ENCODE assay signal across 24 cellular contexts in genomic region chr20:63007472-63007721, GRCh38. TPM values are rescaled to one million over a fixed set of nuclear protein-coding genes. Genes with fewer than 3 reads are reported as not detected.
A peak's percentile ranks its signal among the peaks of the same experiment; 100 is the strongest.
DNase-seq lines count a peak whose midpoint lies in the region; ATAC-seq and TF ChIP-seq lines count a peak whose summit lies in the region.
"Had no signal": no experiment of that assay in that cellular context is flagged by ENCODE, and none has a peak within 500 bp of the region (broad histone marks: within the 10 kb centered on the region; RNA-seq: fewer than 3 reads in every experiment).

No MANE protein-coding gene starts in this region.

- H3K4me1 Mint-ChIP-seq in activated naive CD4-positive, alpha-beta T cell treated with anti-CD3 and anti-CD28 coated beads, Interleukin-2, amount 10 ng/mL, durations not matched to agents 7 days and 5 days: peaks cover 21% of the 10 kb centered on the region
- peaks cover 12% of the 10 kb centered on the region for H3K4me1 Mint-ChIP-seq in glutamatergic neuron (ENCODE audit: low read depth, unreplicated experiment)
- H3K4me1 Mint-ChIP-seq in stimulated activated naive B cell treated with anti-CD40 and anti-IgM and Interleukin-4, amounts not matched to agents 10 μg/mL and 1 μg/mL and 100 μg/mL, for 72 hours: peaks cover 26 to 54% of the 10 kb centered on the region in 2 donors
- peaks cover 32% of the 10 kb centered on the region for H3K4me1 Mint-ChIP-seq in activated CD8-positive, alpha-beta T cell treated with anti-CD3 and anti-CD28 coated beads for 36 hours (ENCODE audit: low read depth)

- H3K36me3 Mint-ChIP-seq in activated naive CD4-positive, alpha-beta T cell treated with anti-CD3 and anti-CD28 coated beads, Interleukin-2, amount 10 ng/mL, durations not matched to agents 7 days and 5 days: peaks cover 4% of the 10 kb centered on the region
- H3K36me3 Mint-ChIP-seq in glutamatergic neuron (ENCODE audit: unreplicated experiment): no peaks in the 10 kb centered on the region
- no peaks in the 10 kb centered on the region for H3K36me3 Mint-ChIP-seq in stimulated activated naive B cell treated with anti-CD40 and anti-IgM and Interleukin-4, amounts not matched to agents 10 μg/mL and 1 μg/mL and 100 μg/mL, for 72 hours
- no peaks in the 10 kb centered on the region for H3K36me3 Mint-ChIP-seq in activated CD8-positive, alpha-beta T cell treated with anti-CD3 and anti-CD28 coated beads for 36 hours (ENCODE audit: low read depth)

- peaks cover 99% of the 10 kb centered on the region for H3K27me3 Mint-ChIP-seq in activated naive CD4-positive, alpha-beta T cell treated with anti-CD3 and anti-CD28 coated beads, Interleukin-2, amount 10 ng/mL, durations not matched to agents 7 days and 5 days
- H3K27me3 Mint-ChIP-seq in glutamatergic neuron (ENCODE audit: unreplicated experiment): peaks cover 7% of the 10 kb centered on the region
- peaks cover 53 to 79% of the 10 kb centered on the region in 2 donors for H3K27me3 Mint-ChIP-seq in stimulated activated naive B cell treated with anti-CD40 and anti-IgM and Interleukin-4, amounts not matched to agents 10 μg/mL and 1 μg/mL and 100 μg/mL, for 72 hours
- H3K27me3 Mint-ChIP-seq in activated CD8-positive, alpha-beta T cell treated with anti-CD3 and anti-CD28 coated beads for 36 hours: peaks cover 49% of the 10 kb centered on the region

- ATAC-seq in stimulated activated naive B cell treated with anti-CD40 and anti-IgM and Interleukin-4, amounts not matched to agents 10 μg/mL and 1 μg/mL and 100 μg/mL, for 72 hours (replicated peaks): no peak
- ATAC-seq in GM19452 (IDR thresholded peaks at IDR 0.05; ENCODE audit: unreplicated experiment): no peak
- no peak for ATAC-seq in activated CD8-positive, alpha-beta T cell treated with anti-CD3 and anti-CD28 coated beads for 36 hours
- ATAC-seq: psoas muscle had no signal

- no peak for DNase-seq in activated naive CD4-positive, alpha-beta T cell treated with anti-CD3 and anti-CD28 coated beads, Interleukin-2, amount 10 ng/mL, durations not matched to agents 7 days and 5 days
- DNase-seq in activated naive CD4-positive, alpha-beta T cell treated with anti-CD3 and anti-CD28 coated beads, Interleukin-2, amount 50 U/mL, for 16 hours: no peak
- DNase-seq in Jurkat, Clone E6-1 (ENCODE audit: low read depth, low spot score): no peak
- DNase-seq in glutamatergic neuron (peak; percentile 52), activated gamma-delta T cell treated with Interleukin-2 at 50 U/mL for 16 hours (no peak)
- no peak for DNase-seq in stimulated activated naive B cell treated with anti-CD40 and anti-IgM and Interleukin-4, amounts not matched to agents 10 μg/mL and 1 μg/mL and 100 μg/mL, for 72 hours
- no peak for DNase-seq in activated CD8-positive, alpha-beta T cell treated with anti-CD3 and anti-CD28 coated beads for 36 hours
- DNase-seq: activated CD8-positive, alpha-beta memory T cell treated with anti-CD3 and anti-CD28 coated beads, Interleukin-2, amount 50 U/mL, for 4 hours; activated effector memory CD4-positive, alpha-beta T cell treated with Interleukin-2 at 50 U/mL for 16 hours; AML-193; cortex of kidney; DMS53; GF-D8; GOT3; left cardiac atrium; NCI-H187; psoas muscle; T-helper 9 cell had no signal

- no peaks in the 10 kb centered on the region for H3K9me3 Mint-ChIP-seq in activated naive CD4-positive, alpha-beta T cell treated with anti-CD3 and anti-CD28 coated beads, Interleukin-2, amount 10 ng/mL, durations not matched to agents 7 days and 5 days
- H3K9me3 Mint-ChIP-seq in glutamatergic neuron (ENCODE audit: unreplicated experiment): peaks cover 9% of the 10 kb centered on the region
- H3K9me3 Mint-ChIP-seq in stimulated activated naive B cell treated with anti-CD40 and anti-IgM and Interleukin-4, amounts not matched to agents 10 μg/mL and 1 μg/mL and 100 μg/mL, for 72 hours: no peaks in the 10 kb centered on the region
- H3K9me3 Mint-ChIP-seq in activated CD8-positive, alpha-beta T cell treated with anti-CD3 and anti-CD28 coated beads for 36 hours: no peaks in the 10 kb centered on the region
- H3K9me3 Mint-ChIP-seq: activated B cell treated with CpG ODN at 0.5 μM for 24 hours had no signal

- no peak overlapping the region for H3K4me3 Mint-ChIP-seq in activated naive CD4-positive, alpha-beta T cell treated with anti-CD3 and anti-CD28 coated beads, Interleukin-2, amount 10 ng/mL, durations not matched to agents 7 days and 5 days
- peak overlapping the region; percentile 71 for H3K4me3 Mint-ChIP-seq in glutamatergic neuron (ENCODE audit: unreplicated experiment)
- H3K4me3 Mint-ChIP-seq in stimulated activated naive B cell treated with anti-CD40 and anti-IgM and Interleukin-4, amounts not matched to agents 10 μg/mL and 1 μg/mL and 100 μg/mL, for 72 hours: peak overlapping the region; percentile 25 to 72
- no peak overlapping the region for H3K4me3 Mint-ChIP-seq in activated CD8-positive, alpha-beta T cell treated with anti-CD3 and anti-CD28 coated beads for 36 hours

- H3K4me3 ChIP-seq in Jurkat, Clone E6-1 (ENCODE audit: low read length): peak overlapping the region; percentile 83
- H3K4me3 ChIP-seq: psoas muscle had no signal

- intact Hi-C loops in activated CD8-positive, alpha-beta T cell treated with anti-CD3 and anti-CD28 coated beads for 36 hours (cut with micrococcal nuclease): no loop called here

- peak; percentile 8 for TF ChIP-seq CTCF in glutamatergic neuron (IDR thresholded peaks at IDR 0.05; ENCODE audit: partially characterized antibody, unreplicated experiment)
- no peak for TF ChIP-seq CTCF in activated CD8-positive, alpha-beta T cell treated with anti-CD3 and anti-CD28 coated beads for 36 hours (IDR thresholded peaks at IDR 0.05)

- POLR2A ChIA-PET in activated CD8-positive, alpha-beta T cell treated with anti-CD3 and anti-CD28 coated beads for 36 hours (lab: Charles Lee): interaction anchor here (1.1 kb wide), 1 partner anchor 63 kb away, joined by 3 read pairs; no protein-coding TSS in a partner anchor

- peak overlapping the region; percentile 69 for H3K27ac Mint-ChIP-seq in activated naive CD4-positive, alpha-beta T cell treated with anti-CD3 and anti-CD28 coated beads, Interleukin-2, amount 10 ng/mL, durations not matched to agents 7 days and 5 days
- H3K27ac Mint-ChIP-seq in glutamatergic neuron (ENCODE audit: unreplicated experiment): no peak overlapping the region
- peak overlapping the region; percentile 62 for H3K27ac Mint-ChIP-seq in stimulated activated naive B cell treated with anti-CD40 and anti-IgM and Interleukin-4, amounts not matched to agents 10 μg/mL and 1 μg/mL and 100 μg/mL, for 72 hours
- H3K27ac Mint-ChIP-seq in activated CD8-positive, alpha-beta T cell treated with anti-CD3 and anti-CD28 coated beads for 36 hours: no peak overlapping the region
- H3K27ac Mint-ChIP-seq: activated B cell treated with CpG ODN at 0.5 μM for 24 hours had no signal

- CTCF ChIA-PET in activated naive CD4-positive, alpha-beta T cell treated with anti-CD3 and anti-CD28 coated beads, Interleukin-2, amount 10 ng/mL, durations not matched to agents 7 days and 5 days (lab: Charles Lee): no interaction called here
- CTCF ChIA-PET in activated CD8-positive, alpha-beta T cell treated with anti-CD3 and anti-CD28 coated beads for 36 hours (lab: Charles Lee): interaction anchor here (1.1 kb wide), 1 partner anchor 42 kb away, joined by 4 read pairs; no protein-coding TSS in a partner anchor

RNA-seq across cellular contexts. Expression of gene BHLHE23, which starts 0.6 kb away (rescaled TPM):
- polyA plus RNA-seq in Jurkat, Clone E6-1 (2012; ENCODE audit: insufficient read depth, insufficient read length): 2.4 TPM
- 23.9 TPM for total RNA-seq in glutamatergic neuron (ENCODE audit: unreplicated experiment)
- total RNA-seq in activated CD8-positive, alpha-beta T cell treated with anti-CD3 and anti-CD28 coated beads for 36 hours: not detected
- total RNA-seq: A172, activated B cell treated with CpG ODN at 0.5 μM for 24 hours, HT1080, left cardiac atrium, LHCN-M2, psoas muscle, upper lobe of left lung had no signal
- polyA plus RNA-seq: psoas muscle had no signal

RNA-seq across cellular contexts. Expression of gene SLC17A9, which starts 54.9 kb away (rescaled TPM):
- polyA plus RNA-seq in Jurkat, Clone E6-1 (2012; ENCODE audit: insufficient read depth, insufficient read length): 3.1 TPM
- total RNA-seq in glutamatergic neuron (ENCODE audit: unreplicated experiment): 1.8 TPM
- total RNA-seq in activated CD8-positive, alpha-beta T cell treated with anti-CD3 and anti-CD28 coated beads for 36 hours: 10 to 100 TPM; 78.5 to 78.7 TPM
- total RNA-seq: A172, HT1080, LHCN-M2 had no signal

Comparison
In these comparisons a context has a peak if more than half of its experiments do, and no peak if none do; other contexts are left out.
1. H3K27ac Mint-ChIP-seq: peak in activated naive CD4-positive, alpha-beta T cell treated with anti-CD3 and anti-CD28 coated beads, Interleukin-2, amount 10 ng/mL, durations not matched to agents 7 days and 5 days (single experiment) and stimulated activated naive B cell treated with anti-CD40 and anti-IgM and Interleukin-4, amounts not matched to agents 10 μg/mL and 1 μg/mL and 100 μg/mL, for 72 hours (single experiment); none in glutamatergic neuron (single experiment) and activated CD8-positive, alpha-beta T cell treated with anti-CD3 and anti-CD28 coated beads for 36 hours (single experiment).
2. H3K4me3 Mint-ChIP-seq: peak in glutamatergic neuron (single experiment) and stimulated activated naive B cell treated with anti-CD40 and anti-IgM and Interleukin-4, amounts not matched to agents 10 μg/mL and 1 μg/mL and 100 μg/mL, for 72 hours (2 of 2); none in activated naive CD4-positive, alpha-beta T cell treated with anti-CD3 and anti-CD28 coated beads, Interleukin-2, amount 10 ng/mL, durations not matched to agents 7 days and 5 days (single experiment) and activated CD8-positive, alpha-beta T cell treated with anti-CD3 and anti-CD28 coated beads for 36 hours (single experiment).
3. RNA of gene BHLHE23, which starts 0.6 kb away (total RNA-seq): 23.9 TPM in glutamatergic neuron (single experiment); not detected in activated CD8-positive, alpha-beta T cell treated with anti-CD3 and anti-CD28 coated beads for 36 hours; every median in the first group is over 10 times any median in the second.
4. RNA of gene SLC17A9, which starts 54.9 kb away (total RNA-seq): 78.5 to 78.7 TPM in activated CD8-positive, alpha-beta T cell treated with anti-CD3 and anti-CD28 coated beads for 36 hours; 1.8 TPM in glutamatergic neuron (single experiment); every median in the first group is over 10 times any median in the second.